In the genomic region with DNA sequence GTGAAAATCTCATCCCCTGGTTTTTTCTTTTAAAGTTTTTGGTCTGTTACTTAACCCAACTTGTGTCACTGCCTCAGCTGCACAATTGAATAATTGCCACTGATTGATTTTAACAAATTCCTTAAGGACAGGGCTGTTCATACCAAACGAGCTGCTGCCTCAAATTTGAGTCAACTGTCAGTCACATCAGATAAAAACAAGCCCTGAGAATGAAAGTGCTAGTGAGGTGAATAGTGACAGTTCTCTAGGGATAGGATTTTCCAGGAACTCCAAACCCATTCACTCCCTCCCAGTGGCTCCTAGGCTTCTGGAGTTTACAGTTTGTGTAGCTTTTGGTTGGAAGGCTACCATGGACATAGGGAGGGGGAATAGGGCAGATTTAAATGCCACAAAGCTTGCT, we compare ENCODE assay signal across 1 cellular context.
TF ChIP-seq lines count a peak whose summit lies in the region.

No MANE protein-coding gene starts in this region.

TF ChIP-seq in K562, 482 proteins besides CTCF, POLR2A, EP300 and RAD21 (continued from another document):
- TF ChIP-seq MXI1 (IDR thresholded peaks at IDR 0.05; ENCODE audit: low read depth, low read length), result no peak
